In genomic region chr6:35451354-35452185, GRCh38 we compare ENCODE assay signal across 8 cellular contexts. TPM values are rescaled to one million over a fixed set of nuclear protein-coding genes. Genes with fewer than 3 reads are reported as not detected.
DNase-seq lines count a peak whose midpoint lies in the region; ATAC-seq and TF ChIP-seq lines count a peak whose summit lies in the region.

No MANE protein-coding gene starts in this region.

- H2AFZ ChIP-seq in Karpas-422 (ENCODE audit: low read length), result 0 out of 2 replicates have a peak overlapping the region, but pooled peaks have one; percentile 33

- peaks cover 5% of the 10 kb centered on the region for H3K36me3 ChIP-seq in CD8-positive, alpha-beta T cell (ENCODE audit: insufficient read depth, low read length)
- H3K36me3 ChIP-seq in Karpas-422 (ENCODE audit: insufficient read depth, low read length) (no peaks in the 10 kb centered on the region), neutrophil (peaks cover under 1% of the 10 kb centered on the region)

- H3K79me2 ChIP-seq in Karpas-422 (ENCODE audit: low read length), result peaks cover 13% of the 10 kb centered on the region

- no peak for ATAC-seq in CD8-positive, alpha-beta T cell
- no peak for ATAC-seq in foreskin keratinocyte

- H3K9me3 ChIP-seq in CD8-positive, alpha-beta T cell (ENCODE audit: low read length), result no peaks in the 10 kb centered on the region
- H3K9me3 ChIP-seq in Karpas-422 (ENCODE audit: low read length) (no peaks in the 10 kb centered on the region), neutrophil (no peaks in the 10 kb centered on the region)

- H3K9me2 ChIP-seq in Karpas-422 (replicated peaks; ENCODE audit: insufficient read depth, low read length), result no peaks in the 10 kb centered on the region

- H3K4me2 ChIP-seq in Karpas-422 (ENCODE audit: low read depth, low read length, poor library complexity, severe bottlenecking), result peak overlapping the region; percentile 84

- H3K4me3 Mint-ChIP-seq in CD8-positive, alpha-beta T cell, result peak overlapping the region; percentile 85

- H4K20me1 ChIP-seq in Karpas-422 (ENCODE audit: insufficient read depth, low read depth, low read length), result no peaks in the 10 kb centered on the region

- no peaks in the 10 kb centered on the region for H3K27me3 Mint-ChIP-seq in CD8-positive, alpha-beta T cell (ENCODE audit: low read depth)

- H3K9ac ChIP-seq in Karpas-422 (ENCODE audit: low read length), result peak overlapping the region; percentile 42

- no peak for TF ChIP-seq CTCF in CD8-positive, alpha-beta T cell (IDR thresholded peaks at IDR 0.05)
- TF ChIP-seq CTCF in neutrophil (IDR thresholded peaks at IDR 0.05), result no peak
- no peak for TF ChIP-seq CTCF in foreskin keratinocyte (conservative IDR thresholded peaks at IDR 0.05)

- peaks cover 22% of the 10 kb centered on the region for H3K4me1 Mint-ChIP-seq in CD8-positive, alpha-beta T cell (ENCODE audit: low read depth)

- DNase-seq in CD8-positive, alpha-beta T cell, result no peak
- DNase-seq in Karpas-422 (no peak), dermis blood vessel endothelial cell (peak; percentile 28), foreskin keratinocyte (no peak), NCI-H345 treated with DMSO at 0.1 percent for 48 hours (lab: John Stamatoyannopoulos, UW; ENCODE audit: unreplicated experiment) (no peak), SHP77 (lab: John Stamatoyannopoulos, UW) (no peak), NCI-H524 treated with DMSO at 0.1 percent for 48 hours (lab: John Stamatoyannopoulos, UW) (no peak)

- POLR2A ChIA-PET in CD8-positive, alpha-beta T cell (lab: Charles Lee), result interaction anchor here (0.9 to 2.2 kb wide), 7 partner anchors 16 to 162 kb away, joined by 3 to 7 read pairs (median 4); partner anchors contain the start of genes PPARD and RPL10A

- peaks cover 25% of the 10 kb centered on the region for H3K4me1 ChIP-seq in CD8-positive, alpha-beta T cell (ENCODE audit: insufficient read depth, low read length)
- H3K4me1 ChIP-seq in Karpas-422 (ENCODE audit: low read length), result peaks cover 30% of the 10 kb centered on the region
- peaks cover 36 to 42% of the 10 kb centered on the region in 2 experiments for H3K4me1 ChIP-seq in neutrophil (ENCODE audit: control insufficient read depth in 1 of 2, insufficient read depth in 1 of 2, low read depth in 1 of 2, low read length in 1 of 2)
- H3K4me1 ChIP-seq in foreskin keratinocyte, result peaks cover 12% of the 10 kb centered on the region

- H3K36me3 Mint-ChIP-seq in CD8-positive, alpha-beta T cell, result peaks cover 13% of the 10 kb centered on the region

- intact Hi-C loops in CD8-positive, alpha-beta T cell (cut with DNase I, micrococcal nuclease), result loop anchor here (1.0 to 5.0 kb wide), 4 partner anchors 17 to 286 kb away; partner anchors contain the start of genes RPL10A (in 2 of the 2), ARMC12 (in 1 of the 2), FKBP5 (in 1 of the 2) and TEAD3 (in 1 of the 2)

- H3K27ac Mint-ChIP-seq in CD8-positive, alpha-beta T cell, result peak overlapping the region; percentile 77

- H3K27ac ChIP-seq in CD8-positive, alpha-beta T cell (ENCODE audit: low read depth, low read length), result peak overlapping the region; percentile 47
- H3K27ac ChIP-seq in Karpas-422 (ENCODE audit: low read length), result no peak overlapping the region
- peak overlapping the region; percentile 59 for H3K27ac ChIP-seq in neutrophil
- H3K27ac ChIP-seq in foreskin keratinocyte, result no peak overlapping the region

- CTCF ChIA-PET in CD8-positive, alpha-beta T cell (lab: Charles Lee), result interaction anchor here (0.9 to 9.3 kb wide), 13 partner anchors 14 to 286 kb away, joined by 3 to 173 read pairs (median 31); partner anchors contain the start of genes ARMC12, DEF6, PPARD and RPL10A

- peak overlapping the region; percentile 86 for H3K4me3 ChIP-seq in CD8-positive, alpha-beta T cell (ENCODE audit: low read depth, low read length)
- H3K4me3 ChIP-seq in Karpas-422 (ENCODE audit: low read length) (peak overlapping the region; percentile 78), neutrophil (ENCODE audit: low read depth in 1 of 2, low read length in 1 of 2) (peak overlapping the region; percentile 76 to 82)

- no peaks in the 10 kb centered on the region for H3K27me3 ChIP-seq in CD8-positive, alpha-beta T cell (ENCODE audit: insufficient read depth, low read length)
- H3K27me3 ChIP-seq in Karpas-422 (ENCODE audit: low read length) (no peaks in the 10 kb centered on the region), neutrophil (no peaks in the 10 kb centered on the region), foreskin keratinocyte (no peaks in the 10 kb centered on the region)

- H3K9me3 Mint-ChIP-seq in CD8-positive, alpha-beta T cell, result no peaks in the 10 kb centered on the region

RNA-seq across cellular contexts. Expression of gene FANCE, which starts 0.6 kb away (rescaled TPM):
- total RNA-seq in CD8-positive, alpha-beta T cell, result 1 to 10 TPM; 1.1 to 1.2 TPM
- total RNA-seq in Karpas-422 (2014; rRNA removed; shearing (Covaris generic); ENCODE audit: low replicate concordance), result 9.8 and 14.8 TPM in 2 replicates
- total RNA-seq in dermis blood vessel endothelial cell, result 14.5 and 18.0 TPM in 2 replicates
- 14.0 and 14.5 TPM in 2 replicates for total RNA-seq in foreskin keratinocyte
- polyA plus RNA-seq in foreskin keratinocyte, result 10.6 and 11.7 TPM in 2 replicates

RNA-seq across cellular contexts. Expression of gene RPL10A, which starts 16.6 kb away (rescaled TPM):
- 1,000 to 10,000 TPM; 2,275 to 2,367 TPM for total RNA-seq in CD8-positive, alpha-beta T cell
- total RNA-seq in Karpas-422 (2014; rRNA removed; shearing (Covaris generic); ENCODE audit: low replicate concordance), result 3,423 and 3,839 TPM in 2 replicates
- total RNA-seq in dermis blood vessel endothelial cell, result 1,962 and 2,039 TPM in 2 replicates
- 1,635 and 1,748 TPM in 2 replicates for total RNA-seq in foreskin keratinocyte
- 2,218 and 2,342 TPM in 2 replicates for polyA plus RNA-seq in foreskin keratinocyte

RNA-seq across cellular contexts. Expression of gene TEAD3, which starts 45.3 kb away (rescaled TPM):
- total RNA-seq in CD8-positive, alpha-beta T cell, result not detected
- total RNA-seq in Karpas-422 (2014; rRNA removed; shearing (Covaris generic); ENCODE audit: low replicate concordance), result not detected in 2 replicates
- total RNA-seq in dermis blood vessel endothelial cell (0.33 and 0.68 TPM in 2 replicates), foreskin keratinocyte (14.0 and 14.9 TPM in 2 replicates)
- polyA plus RNA-seq in foreskin keratinocyte, result 17.1 and 17.2 TPM in 2 replicates

Comparison
In these comparisons a context has a peak if more than half of its experiments do, and no peak if none do; other contexts are left out.
1. H3K27ac ChIP-seq: peak in CD8-positive, alpha-beta T cell (single experiment) and neutrophil (single experiment); none in Karpas-422 (single experiment) and foreskin keratinocyte (single experiment).
2. Peak in every context shown above with its lines, with median percentiles within 50 percentile points of each other: H3K4me3 ChIP-seq.